ENCODE assay signal across 18 cellular contexts in genomic region chr19:2111425-2111824, GRCh38. TPM values are rescaled to one million over a fixed set of nuclear protein-coding genes. Genes with fewer than 3 reads are reported as not detected.
A peak's percentile ranks its signal among the peaks of the same experiment; 100 is the strongest.
DNase-seq lines count a peak whose midpoint lies in the region; ATAC-seq and TF ChIP-seq lines count a peak whose summit lies in the region.
"Had no signal": no experiment of that assay in that cellular context is flagged by ENCODE, and none has a peak within 500 bp of the region (broad histone marks: within the 10 kb centered on the region; RNA-seq: fewer than 3 reads in every experiment).

No MANE protein-coding gene starts in this region.

- H3K4me1 Mint-ChIP-seq in activated naive CD4-positive, alpha-beta T cell treated with anti-CD3 and anti-CD28 coated beads for 36 hours (ENCODE audit: low read depth), result no peaks in the 10 kb centered on the region
- H3K4me1 Mint-ChIP-seq in nephron progenitor cell, result no peaks in the 10 kb centered on the region

- no peaks in the 10 kb centered on the region for H3K4me1 ChIP-seq in right atrium auricular region
- peaks cover 0 to 4% (median 0%) of the 10 kb centered on the region in 4 donors for H3K4me1 ChIP-seq in Peyer's patch
- H3K4me1 ChIP-seq: A549, HAP-1 had no signal

- H3K4me3 Mint-ChIP-seq in activated naive CD4-positive, alpha-beta T cell treated with anti-CD3 and anti-CD28 coated beads for 36 hours, result no peak overlapping the region
- no peak overlapping the region for H3K4me3 Mint-ChIP-seq in nephron progenitor cell
- H3K4me3 Mint-ChIP-seq: CD4-positive, alpha-beta memory T cell; HFFc6 had no signal

- H3K9me3 Mint-ChIP-seq in activated naive CD4-positive, alpha-beta T cell treated with anti-CD3 and anti-CD28 coated beads, Interleukin-2, amount 50 U/mL, for 72 hours, result peaks cover 0 to 4% of the 10 kb centered on the region in 2 donors
- H3K9me3 Mint-ChIP-seq in activated naive CD4-positive, alpha-beta T cell treated with anti-CD3 and anti-CD28 coated beads for 36 hours, result peaks cover 2% of the 10 kb centered on the region
- peaks cover 4% of the 10 kb centered on the region for H3K9me3 Mint-ChIP-seq in nephron progenitor cell
- H3K9me3 Mint-ChIP-seq: CD4-positive, alpha-beta memory T cell; HFFc6 had no signal

- TF ChIP-seq POLR2A in Peyer's patch (IDR thresholded peaks at IDR 0.05), result no peak

- H3K36me3 Mint-ChIP-seq in activated naive CD4-positive, alpha-beta T cell treated with anti-CD3 and anti-CD28 coated beads, Interleukin-2, amount 50 U/mL, for 72 hours, result peaks cover 17 to 18% of the 10 kb centered on the region in 2 donors
- H3K36me3 Mint-ChIP-seq in activated naive CD4-positive, alpha-beta T cell treated with anti-CD3 and anti-CD28 coated beads for 36 hours (ENCODE audit: low read depth), result peaks cover 30% of the 10 kb centered on the region
- peaks cover 45% of the 10 kb centered on the region for H3K36me3 Mint-ChIP-seq in nephron progenitor cell (ENCODE audit: low read depth)

- H3K27ac Mint-ChIP-seq in activated naive CD4-positive, alpha-beta T cell treated with anti-CD3 and anti-CD28 coated beads, Interleukin-2, amount 50 U/mL, for 72 hours, result peak overlapping the region; percentile 74 to 87
- H3K27ac Mint-ChIP-seq in activated naive CD4-positive, alpha-beta T cell treated with anti-CD3 and anti-CD28 coated beads for 36 hours, result no peak overlapping the region
- peak overlapping the region; percentile 69 for H3K27ac Mint-ChIP-seq in nephron progenitor cell
- H3K27ac Mint-ChIP-seq: CD4-positive, alpha-beta memory T cell; HFFc6 had no signal

- H3K27me3 ChIP-seq in right atrium auricular region, result no peaks in the 10 kb centered on the region
- H3K27me3 ChIP-seq in Peyer's patch, result no peaks in the 10 kb centered on the region

- no peak overlapping the region for H3K4me3 ChIP-seq in right atrium auricular region
- no peak overlapping the region for H3K4me3 ChIP-seq in Peyer's patch
- H3K4me3 ChIP-seq: A549, HAP-1 had no signal

- TF ChIP-seq CTCF in RWPE1 (conservative IDR thresholded peaks at IDR 0.05; ENCODE audit: low read depth), result no peak
- no peak for TF ChIP-seq CTCF in nephron progenitor cell (IDR thresholded peaks at IDR 0.05)
- TF ChIP-seq CTCF in right atrium auricular region (IDR thresholded peaks at IDR 0.05), result no peak
- TF ChIP-seq CTCF in Peyer's patch (IDR thresholded peaks at IDR 0.05), result no peak

- H3K36me3 ChIP-seq in right atrium auricular region (peaks cover 94% of the 10 kb centered on the region), Peyer's patch (peaks cover 0 to 100% (median 0%) of the 10 kb centered on the region in 3 donors)

- POLR2A ChIA-PET in RWPE1 (lab: Yijun Ruan, JAX; ENCODE audit: low non-redundant PET), result no interaction called here

- no peaks in the 10 kb centered on the region for H3K27me3 Mint-ChIP-seq in activated naive CD4-positive, alpha-beta T cell treated with anti-CD3 and anti-CD28 coated beads for 36 hours (ENCODE audit: low read depth)
- peaks cover 5% of the 10 kb centered on the region for H3K27me3 Mint-ChIP-seq in nephron progenitor cell (ENCODE audit: low read depth, poor library complexity)
- H3K27me3 Mint-ChIP-seq: CD4-positive, alpha-beta memory T cell had no signal

- H3K27ac ChIP-seq in RWPE1 (peak overlapping the region; percentile 5; the same call in 1 of the 2 replicates), right atrium auricular region (no peak overlapping the region), Peyer's patch (no peak overlapping the region)
- H3K27ac ChIP-seq: A549 had no signal

- no peak for ATAC-seq in activated naive CD4-positive, alpha-beta T cell treated with anti-CD3 and anti-CD28 coated beads, Interleukin-2, amount 50 U/mL, for 72 hours
- ATAC-seq: A549 had no signal

- intact Hi-C loops in activated naive CD4-positive, alpha-beta T cell treated with anti-CD3 and anti-CD28 coated beads for 36 hours (cut with micrococcal nuclease), result no loop called here

- CTCF ChIA-PET in activated naive CD4-positive, alpha-beta T cell treated with anti-CD3 and anti-CD28 coated beads for 36 hours (lab: Charles Lee), result no interaction called here
- CTCF ChIA-PET in RWPE1 (lab: Yijun Ruan, JAX), result no interaction called here

- no peak for DNase-seq in activated naive CD4-positive, alpha-beta T cell treated with anti-CD3 and anti-CD28 coated beads, Interleukin-2, amount 50 U/mL, for 72 hours (ENCODE audit: low spot score in 2 of 2)
- no peak for DNase-seq in activated naive CD4-positive, alpha-beta T cell treated with anti-CD3 and anti-CD28 coated beads for 36 hours
- no peak for DNase-seq in RWPE1 (ENCODE audit: low spot score)
- DNase-seq in nephron progenitor cell, result no peak
- DNase-seq in right atrium auricular region (ENCODE audit: low spot score), result no peak
- DNase-seq in Peyer's patch, result no peak
- DNase-seq: 8988T; Calu3; CD4-positive, alpha-beta memory T cell; COR-L47; DMS53; DMS79 treated with DMSO at 0.1 percent for 48 hours; GF-D8; GOT3; HFFc6 had no signal

- H3K9me3 ChIP-seq in right atrium auricular region (no peaks in the 10 kb centered on the region), Peyer's patch (no peaks in the 10 kb centered on the region)
- H3K9me3 ChIP-seq: A549, HAP-1 had no signal

RNA-seq across cellular contexts. Expression of gene IZUMO4, which starts 14.7 kb away (rescaled TPM):
- 100 to 1,000 TPM in 1 of 2 donors, 10 to 100 TPM in 1; 29.7 to 105 TPM for total RNA-seq in activated naive CD4-positive, alpha-beta T cell treated with anti-CD3 and anti-CD28 coated beads, Interleukin-2, amount 50 U/mL, for 72 hours
- total RNA-seq in activated naive CD4-positive, alpha-beta T cell treated with anti-CD3 and anti-CD28 coated beads for 36 hours, result 10 to 100 TPM; 13.1 to 14.2 TPM
- total RNA-seq in right atrium auricular region (1 to 10 TPM in 1 of 2 donors, under 1 TPM in 1; 0.67 to 1.4 TPM), Peyer's patch (1 to 10 TPM; 1.3 to 9.9 (median 3.8) TPM)
- total RNA-seq: Daoy had no signal

RNA-seq across cellular contexts. Expression of gene MOB3A, which starts 15.3 kb away (rescaled TPM):
- 100 to 1,000 TPM in 1 of 2 donors, 10 to 100 TPM in 1; 91.8 to 183 TPM for total RNA-seq in activated naive CD4-positive, alpha-beta T cell treated with anti-CD3 and anti-CD28 coated beads, Interleukin-2, amount 50 U/mL, for 72 hours
- 10 to 100 TPM; 43.7 to 44.1 TPM for total RNA-seq in activated naive CD4-positive, alpha-beta T cell treated with anti-CD3 and anti-CD28 coated beads for 36 hours
- total RNA-seq in right atrium auricular region, result 10 to 100 TPM; 19.7 to 29.4 TPM
- total RNA-seq in Peyer's patch, result 10 to 100 TPM; 32.6 to 55.3 (median 35.1) TPM

RNA-seq across cellular contexts. Expression of gene AP3D1, which starts 39.9 kb away (rescaled TPM):
- 10 to 100 TPM; 83.5 to 91.7 TPM for total RNA-seq in activated naive CD4-positive, alpha-beta T cell treated with anti-CD3 and anti-CD28 coated beads, Interleukin-2, amount 50 U/mL, for 72 hours
- total RNA-seq in activated naive CD4-positive, alpha-beta T cell treated with anti-CD3 and anti-CD28 coated beads for 36 hours, result 10 to 100 TPM; 60.5 to 64.2 TPM
- total RNA-seq in right atrium auricular region, result 10 to 100 TPM; 82.7 to 95.8 TPM
- total RNA-seq in Peyer's patch, result 100 to 1,000 TPM; 104 to 136 (median 122) TPM

RNA-seq across cellular contexts. Expression of gene DOT1L, which starts 52.3 kb away (rescaled TPM):
- total RNA-seq in activated naive CD4-positive, alpha-beta T cell treated with anti-CD3 and anti-CD28 coated beads, Interleukin-2, amount 50 U/mL, for 72 hours, result 100 to 1,000 TPM in 1 of 2 donors, 10 to 100 TPM in 1; 64.2 to 154 TPM
- total RNA-seq in activated naive CD4-positive, alpha-beta T cell treated with anti-CD3 and anti-CD28 coated beads for 36 hours, result 10 to 100 TPM; 48.7 to 55.0 TPM
- total RNA-seq in right atrium auricular region (10 to 100 TPM in 1 of 2 donors, 1 to 10 TPM in 1; 6.7 to 10.3 TPM), Peyer's patch (100 to 1,000 TPM in 1 of 4 donors, 10 to 100 TPM in 3; 67.8 to 167 (median 74.0) TPM)
